1 cellular context compared by ENCODE assay signal in the genomic region with DNA sequence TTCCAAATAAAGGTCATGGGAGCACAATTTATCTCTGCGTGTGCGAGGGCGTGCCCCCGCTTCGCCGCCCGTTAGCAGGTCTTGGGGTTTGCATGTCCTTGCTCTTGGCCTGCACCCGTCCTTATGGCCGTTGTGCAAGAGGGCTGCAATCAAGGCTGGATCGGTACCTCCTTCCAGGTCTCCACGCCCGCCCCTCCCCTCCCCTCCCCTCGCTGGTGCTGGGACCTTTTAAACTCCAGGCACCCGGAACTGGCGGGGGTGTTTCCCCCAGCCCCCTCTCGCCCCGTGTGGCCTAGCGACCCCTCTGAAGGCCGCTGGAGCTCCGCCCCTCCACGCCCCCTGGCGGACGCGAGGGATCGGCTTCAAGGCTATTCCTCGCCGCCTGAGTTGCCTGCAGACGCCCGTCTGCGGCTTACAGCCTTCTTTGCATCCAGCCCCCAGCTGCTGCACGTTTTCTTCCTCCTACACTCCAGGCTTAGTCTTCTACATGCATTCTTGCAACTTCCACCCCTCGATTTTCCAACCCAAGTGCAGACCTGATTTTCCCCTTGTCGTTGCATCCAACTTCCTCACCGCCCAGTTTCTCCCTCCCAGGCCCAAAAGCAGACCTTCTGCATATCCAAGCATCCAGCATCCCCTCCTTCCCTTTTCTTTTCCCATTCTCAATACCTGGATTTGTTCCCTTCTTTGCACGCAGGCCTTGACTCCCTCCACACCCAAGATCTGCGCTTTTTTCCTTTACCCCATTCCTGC.
TF ChIP-seq lines count a peak whose summit lies in the region.

No MANE protein-coding gene starts in this region.

TF ChIP-seq in HepG2, 621 proteins besides CTCF, POLR2A, EP300 and RAD21 (continued from another document and continues in another):
- TF ChIP-seq, protein P1, sequence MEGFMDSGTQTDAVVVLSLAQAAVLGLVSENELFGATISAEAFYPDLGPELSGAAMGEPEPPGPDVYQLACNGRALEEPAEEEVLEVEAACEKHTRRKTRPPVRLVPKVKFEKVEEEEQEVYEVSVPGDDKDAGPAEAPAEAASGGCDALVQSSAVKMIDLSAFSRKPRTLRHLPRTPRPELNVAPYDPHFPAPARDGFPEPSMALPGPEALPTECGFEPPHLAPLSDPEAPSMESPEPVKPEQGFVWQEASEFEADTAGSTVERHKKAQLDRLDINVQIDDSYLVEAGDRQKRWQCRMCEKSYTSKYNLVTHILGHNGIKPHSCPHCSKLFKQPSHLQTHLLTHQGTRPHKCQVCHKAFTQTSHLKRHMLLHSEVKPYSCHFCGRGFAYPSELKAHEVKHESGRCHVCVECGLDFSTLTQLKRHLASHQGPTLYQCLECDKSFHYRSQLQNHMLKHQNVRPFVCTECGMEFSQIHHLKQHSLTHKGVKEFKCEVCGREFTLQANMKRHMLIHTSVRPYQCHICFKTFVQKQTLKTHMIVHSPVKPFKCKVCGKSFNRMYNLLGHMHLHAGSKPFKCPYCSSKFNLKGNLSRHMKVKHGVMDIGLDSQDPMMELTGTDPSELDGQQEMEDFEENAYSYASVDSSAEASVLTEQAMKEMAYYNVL (CRISPR knock-in tag; IDR thresholded peaks at IDR 0.05; ENCODE audit: borderline replicate concordance) = peak; percentile 84; the same call in 1 of the 2 replicates
- TF ChIP-seq TSC22D2 (CRISPR knock-in tag; IDR thresholded peaks at IDR 0.05; ENCODE audit: borderline replicate concordance) (peak; percentile 72; the same call in 1 of the 2 replicates), SMAD9 (CRISPR knock-in tag; IDR thresholded peaks at IDR 0.05) (no peak), MTF2 (CRISPR knock-in tag; IDR thresholded peaks at IDR 0.05; ENCODE audit: borderline replicate concordance) (peak; percentile 81; the same call in 1 of the 2 replicates), PRPF4 (IDR thresholded peaks at IDR 0.05; ENCODE audit: low read depth, low read length, poor library complexity, severe bottlenecking) (no peak), NFE2L2 (IDR thresholded peaks at IDR 0.05; ENCODE audit: low read length) (no peak), ZEB1 (IDR thresholded peaks at IDR 0.05; ENCODE audit: insufficient replicate concordance, low read depth) (peak; percentile 51), MATR3 (CRISPR knock-in tag; IDR thresholded peaks at IDR 0.05) (no peak), MAF1 (CRISPR knock-in tag; IDR thresholded peaks at IDR 0.05; ENCODE audit: borderline replicate concordance) (peak; percentile 38; the same call in 1 of the 2 replicates), HNF4G (IDR thresholded peaks at IDR 0.05; ENCODE audit: borderline replicate concordance, low read depth, low read length) (no peak), HNF4G (CRISPR knock-in tag; IDR thresholded peaks at IDR 0.05; ENCODE audit: borderline replicate concordance, low read depth) (peak; percentile 93), ZFX (CRISPR knock-in tag; IDR thresholded peaks at IDR 0.05; ENCODE audit: low read depth) (peak; percentile 93), SNAI1 (CRISPR knock-in tag; IDR thresholded peaks at IDR 0.05; ENCODE audit: borderline replicate concordance) (peak; percentile 25; the same call in 1 of the 2 replicates), ZMAT3 (CRISPR knock-in tag; conservative IDR thresholded peaks at IDR 0.05) (peak; percentile 74), ZNF180 (CRISPR knock-in tag; IDR thresholded peaks at IDR 0.05; ENCODE audit: borderline replicate concordance, low read depth) (no peak), ZFP36L1 (CRISPR knock-in tag; IDR thresholded peaks at IDR 0.05) (peak; percentile 61), ZNF160 (CRISPR knock-in tag; IDR thresholded peaks at IDR 0.05) (peak; percentile 89), SALL1 (CRISPR knock-in tag; IDR thresholded peaks at IDR 0.05) (peak; percentile 98), BRCA1 (CRISPR knock-in tag; IDR thresholded peaks at IDR 0.05) (no peak; the same call in 1 of the 2 replicates), ZNF720 (CRISPR knock-in tag; IDR thresholded peaks at IDR 0.05) (no peak), ATM (IDR thresholded peaks at IDR 0.05; ENCODE audit: borderline replicate concordance) (no peak), SRSF1 (optimal IDR thresholded peaks at IDR 0.05; ENCODE audit: low read depth, low read length) (peak; percentile 64), ZFP62 (CRISPR knock-in tag; IDR thresholded peaks at IDR 0.05) (no peak), ZNF670 (CRISPR knock-in tag; IDR thresholded peaks at IDR 0.05; ENCODE audit: borderline replicate concordance) (peak; percentile 62), ZBTB39 (CRISPR knock-in tag; IDR thresholded peaks at IDR 0.05) (peak; percentile 89), AGO1 (IDR thresholded peaks at IDR 0.05; ENCODE audit: low read depth, low read length, poor library complexity, severe bottlenecking) (peak; percentile 23), ZNF234 (CRISPR knock-in tag; conservative IDR thresholded peaks at IDR 0.05) (peak; percentile 71; the same call in 1 of the 2 replicates), ZNF235 (CRISPR knock-in tag; IDR thresholded peaks at IDR 0.05; ENCODE audit: borderline replicate concordance) (no peak; the same call in 1 of the 2 replicates), TOE1 (CRISPR knock-in tag; IDR thresholded peaks at IDR 0.05) (no peak; the same call in 1 of the 2 replicates), ZC3H4 (CRISPR knock-in tag; IDR thresholded peaks at IDR 0.05; ENCODE audit: borderline replicate concordance) (peak; percentile 26), ZSCAN29 (CRISPR knock-in tag; conservative IDR thresholded peaks at IDR 0.05) (peak; percentile 92), JUNB (CRISPR knock-in tag; IDR thresholded peaks at IDR 0.05; ENCODE audit: borderline replicate concordance) (no peak), KDM5A (IDR thresholded peaks at IDR 0.05; ENCODE audit: borderline replicate concordance, low read length) (no peak), CHD4 (IDR thresholded peaks at IDR 0.05; ENCODE audit: borderline replicate concordance, low read length) (no peak), ZNF253 (CRISPR knock-in tag; IDR thresholded peaks at IDR 0.05; ENCODE audit: borderline replicate concordance) (peak; percentile 88; the same call in 1 of the 2 replicates), YY1 (IDR thresholded peaks at IDR 0.05; ENCODE audit: insufficient read depth, insufficient replicate concordance, low read depth, low read length) (peak; percentile 77), MAZ (IDR thresholded peaks at IDR 0.05; ENCODE audit: borderline replicate concordance, low read depth, low read length) (0 out of 2 replicates have a peak, but pooled peaks have one; percentile 79), MAZ (CRISPR knock-in tag; IDR thresholded peaks at IDR 0.05; ENCODE audit: low read depth) (peak; percentile 92), FUBP1 (CRISPR knock-in tag; IDR thresholded peaks at IDR 0.05; ENCODE audit: borderline replicate concordance) (no peak), ZNF468 (CRISPR knock-in tag; IDR thresholded peaks at IDR 0.05) (0 out of 2 replicates have a peak, but pooled peaks have one; percentile 62), KDM3A (CRISPR knock-in tag; IDR thresholded peaks at IDR 0.05; ENCODE audit: low read depth) (no peak), ZNF143 (CRISPR knock-in tag; IDR thresholded peaks at IDR 0.05) (peak; percentile 34; the same call in 1 of the 2 replicates), ZNF34 (CRISPR knock-in tag; IDR thresholded peaks at IDR 0.05; ENCODE audit: borderline replicate concordance) (no peak), ZNF782 (CRISPR knock-in tag; IDR thresholded peaks at IDR 0.05; ENCODE audit: borderline replicate concordance) (peak; percentile 84), EHMT2 (IDR thresholded peaks at IDR 0.05; ENCODE audit: borderline replicate concordance, low read depth, low read length) (no peak), THAP7 (CRISPR knock-in tag; IDR thresholded peaks at IDR 0.05) (no peak), ZNF292 (CRISPR knock-in tag; IDR thresholded peaks at IDR 0.05; ENCODE audit: borderline replicate concordance, low read depth) (peak; percentile 73; the same call in 1 of the 2 replicates), RXRA (CRISPR knock-in tag; IDR thresholded peaks at IDR 0.05) (peak; percentile 98), ZNF543 (CRISPR knock-in tag; IDR thresholded peaks at IDR 0.05) (peak; percentile 95), RBM22 (optimal IDR thresholded peaks at IDR 0.05; ENCODE audit: low read length) (peak; percentile 66)
- TF ChIP-seq, protein P2, sequence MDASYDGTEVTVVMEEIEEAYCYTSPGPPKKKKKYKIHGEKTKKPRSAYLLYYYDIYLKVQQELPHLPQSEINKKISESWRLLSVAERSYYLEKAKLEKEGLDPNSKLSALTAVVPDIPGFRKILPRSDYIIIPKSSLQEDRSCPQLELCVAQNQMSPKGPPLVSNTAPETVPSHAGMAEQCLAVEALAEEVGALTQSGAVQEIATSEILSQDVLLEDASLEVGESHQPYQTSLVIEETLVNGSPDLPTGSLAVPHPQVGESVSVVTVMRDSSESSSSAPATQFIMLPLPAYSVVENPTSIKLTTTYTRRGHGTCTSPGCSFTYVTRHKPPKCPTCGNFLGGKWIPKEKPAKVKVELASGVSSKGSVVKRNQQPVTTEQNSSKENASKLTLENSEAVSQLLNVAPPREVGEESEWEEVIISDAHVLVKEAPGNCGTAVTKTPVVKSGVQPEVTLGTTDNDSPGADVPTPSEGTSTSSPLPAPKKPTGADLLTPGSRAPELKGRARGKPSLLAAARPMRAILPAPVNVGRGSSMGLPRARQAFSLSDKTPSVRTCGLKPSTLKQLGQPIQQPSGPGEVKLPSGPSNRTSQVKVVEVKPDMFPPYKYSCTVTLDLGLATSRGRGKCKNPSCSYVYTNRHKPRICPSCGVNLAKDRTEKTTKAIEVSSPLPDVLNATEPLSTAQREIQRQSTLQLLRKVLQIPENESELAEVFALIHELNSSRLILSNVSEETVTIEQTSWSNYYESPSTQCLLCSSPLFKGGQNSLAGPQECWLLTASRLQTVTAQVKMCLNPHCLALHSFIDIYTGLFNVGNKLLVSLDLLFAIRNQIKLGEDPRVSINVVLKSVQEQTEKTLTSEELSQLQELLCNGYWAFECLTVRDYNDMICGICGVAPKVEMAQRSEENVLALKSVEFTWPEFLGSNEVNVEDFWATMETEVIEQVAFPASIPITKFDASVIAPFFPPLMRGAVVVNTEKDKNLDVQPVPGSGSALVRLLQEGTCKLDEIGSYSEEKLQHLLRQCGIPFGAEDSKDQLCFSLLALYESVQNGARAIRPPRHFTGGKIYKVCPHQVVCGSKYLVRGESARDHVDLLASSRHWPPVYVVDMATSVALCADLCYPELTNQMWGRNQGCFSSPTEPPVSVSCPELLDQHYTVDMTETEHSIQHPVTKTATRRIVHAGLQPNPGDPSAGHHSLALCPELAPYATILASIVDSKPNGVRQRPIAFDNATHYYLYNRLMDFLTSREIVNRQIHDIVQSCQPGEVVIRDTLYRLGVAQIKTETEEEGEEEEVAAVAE (CRISPR knock-in tag; IDR thresholded peaks at IDR 0.05; ENCODE audit: borderline replicate concordance) = peak; percentile 73; the same call in 1 of the 2 replicates
- TF ChIP-seq, protein P3, sequence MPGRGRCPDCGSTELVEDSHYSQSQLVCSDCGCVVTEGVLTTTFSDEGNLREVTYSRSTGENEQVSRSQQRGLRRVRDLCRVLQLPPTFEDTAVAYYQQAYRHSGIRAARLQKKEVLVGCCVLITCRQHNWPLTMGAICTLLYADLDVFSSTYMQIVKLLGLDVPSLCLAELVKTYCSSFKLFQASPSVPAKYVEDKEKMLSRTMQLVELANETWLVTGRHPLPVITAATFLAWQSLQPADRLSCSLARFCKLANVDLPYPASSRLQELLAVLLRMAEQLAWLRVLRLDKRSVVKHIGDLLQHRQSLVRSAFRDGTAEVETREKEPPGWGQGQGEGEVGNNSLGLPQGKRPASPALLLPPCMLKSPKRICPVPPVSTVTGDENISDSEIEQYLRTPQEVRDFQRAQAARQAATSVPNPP (CRISPR knock-in tag; IDR thresholded peaks at IDR 0.05) = peak; percentile 53; the same call in 1 of the 2 replicates
- TF ChIP-seq, protein P4, sequence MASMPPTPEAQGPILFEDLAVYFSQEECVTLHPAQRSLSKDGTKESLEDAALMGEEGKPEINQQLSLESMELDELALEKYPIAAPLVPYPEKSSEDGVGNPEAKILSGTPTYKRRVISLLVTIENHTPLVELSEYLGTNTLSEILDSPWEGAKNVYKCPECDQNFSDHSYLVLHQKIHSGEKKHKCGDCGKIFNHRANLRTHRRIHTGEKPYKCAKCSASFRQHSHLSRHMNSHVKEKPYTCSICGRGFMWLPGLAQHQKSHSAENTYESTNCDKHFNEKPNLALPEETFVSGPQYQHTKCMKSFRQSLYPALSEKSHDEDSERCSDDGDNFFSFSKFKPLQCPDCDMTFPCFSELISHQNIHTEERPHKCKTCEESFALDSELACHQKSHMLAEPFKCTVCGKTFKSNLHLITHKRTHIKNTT (CRISPR knock-in tag; IDR thresholded peaks at IDR 0.05) = no peak
